1 cellular context compared by ENCODE assay signal in the genomic region with DNA sequence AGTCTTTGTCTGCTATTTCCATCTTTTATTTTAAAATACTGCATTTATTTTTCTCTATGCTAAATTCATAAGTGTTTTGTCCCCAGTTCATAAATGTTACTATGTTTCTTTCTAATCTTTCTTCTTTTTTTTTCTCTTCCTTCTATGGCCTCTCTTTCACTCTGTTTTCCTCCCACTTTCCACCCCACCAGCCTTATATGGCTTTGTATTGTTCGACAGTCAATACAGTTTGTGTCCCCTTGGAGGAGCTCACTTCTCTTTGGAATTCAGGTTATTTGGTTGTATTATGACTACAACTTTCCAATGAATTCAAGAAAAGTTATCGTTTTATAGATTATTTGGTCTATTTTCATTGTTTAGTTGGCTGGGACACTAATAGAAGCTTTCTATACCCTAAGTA.
TF ChIP-seq lines count a peak whose summit lies in the region.

No MANE protein-coding gene starts in this region.

TF ChIP-seq in WTC11, 78 proteins besides CTCF, POLR2A, EP300 and RAD21 (continued from another document):
- TF ChIP-seq, protein P1, sequence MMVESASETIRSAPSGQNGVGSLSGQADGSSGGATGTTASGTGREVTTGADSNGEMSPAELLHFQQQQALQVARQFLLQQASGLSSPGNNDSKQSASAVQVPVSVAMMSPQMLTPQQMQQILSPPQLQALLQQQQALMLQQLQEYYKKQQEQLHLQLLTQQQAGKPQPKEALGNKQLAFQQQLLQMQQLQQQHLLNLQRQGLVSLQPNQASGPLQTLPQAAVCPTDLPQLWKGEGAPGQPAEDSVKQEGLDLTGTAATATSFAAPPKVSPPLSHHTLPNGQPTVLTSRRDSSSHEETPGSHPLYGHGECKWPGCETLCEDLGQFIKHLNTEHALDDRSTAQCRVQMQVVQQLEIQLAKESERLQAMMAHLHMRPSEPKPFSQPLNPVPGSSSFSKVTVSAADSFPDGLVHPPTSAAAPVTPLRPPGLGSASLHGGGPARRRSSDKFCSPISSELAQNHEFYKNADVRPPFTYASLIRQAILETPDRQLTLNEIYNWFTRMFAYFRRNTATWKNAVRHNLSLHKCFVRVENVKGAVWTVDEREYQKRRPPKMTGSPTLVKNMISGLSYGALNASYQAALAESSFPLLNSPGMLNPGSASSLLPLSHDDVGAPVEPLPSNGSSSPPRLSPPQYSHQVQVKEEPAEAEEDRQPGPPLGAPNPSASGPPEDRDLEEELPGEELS (CRISPR knock-in tag; IDR thresholded peaks at IDR 0.05) = no peak
- no peak for TF ChIP-seq FOXP1 (CRISPR knock-in tag; IDR thresholded peaks at IDR 0.05; ENCODE audit: borderline replicate concordance)
